In the genomic region with DNA sequence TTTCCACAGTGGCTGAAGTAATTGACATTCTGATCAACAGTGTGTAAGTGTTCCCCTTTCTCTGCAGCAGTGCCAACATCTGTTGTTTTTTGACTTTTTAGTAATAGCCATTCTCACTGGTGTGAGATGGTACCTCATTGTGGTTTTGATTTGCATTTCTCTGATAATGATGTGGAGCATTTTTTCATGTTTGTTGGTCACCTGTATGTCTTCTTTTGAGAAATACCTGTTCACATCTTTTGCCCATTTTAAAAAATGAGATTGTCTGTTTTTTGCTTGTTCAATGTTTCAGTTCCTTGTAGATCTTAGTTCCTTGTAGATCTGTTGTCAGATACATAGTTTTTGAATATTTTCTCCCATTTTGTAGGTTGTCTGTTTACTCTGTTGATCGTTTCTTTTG, we compare ENCODE assay signal across 33 cellular contexts.
"Had no signal": no experiment of that assay in that cellular context is flagged by ENCODE, and none has a peak within 500 bp of the region (broad histone marks: within the 10 kb centered on the region; RNA-seq: fewer than 3 reads in every experiment).

No MANE protein-coding gene starts in this region.

- H3K27me3 ChIP-seq: MG63 had no signal

- DNase-seq: Karpas-422, Kasumi-1, MG63, MM.1S, MV-4-11, NCI-H1048, NCI-H1092, NCI-H1092 treated with DMSO at 0.1 percent for 48 hours, NCI-H1417, NCI-H1417 treated with DMSO at 0.1 percent for 48 hours, NCI-H1436, NCI-H1436 treated with DMSO at 0.1 percent for 48 hours, NCI-H146, NCI-H1694, NCI-H1694 treated with DMSO at 0.1 percent for 48 hours, NCI-H187, NCI-H187 treated with DMSO at 0.1 percent for 48 hours, NCI-H1930, NCI-H2029, NCI-H2029 treated with DMSO at 0.1 percent for 48 hours, NCI-H2081 treated with DMSO at 0.1 percent for 48 hours, NCI-H2107, NCI-H2171, NCI-H2171 treated with DMSO at 0.1 percent for 48 hours, NCI-H2227 treated with DMSO at 0.1 percent for 48 hours, NCI-H226, NCI-H345, NCI-H446, NCI-H446 treated with DMSO at 0.1 percent for 48 hours, NCI-H510A, NCI-H510A treated with DMSO at 0.1 percent for 48 hours, NCI-H524, NCI-H524 treated with DMSO at 0.1 percent for 48 hours had no signal

- H3K4me3 ChIP-seq: MG63 had no signal
